Comparison of ENCODE assay signal across 16 cellular contexts in the genomic region with DNA sequence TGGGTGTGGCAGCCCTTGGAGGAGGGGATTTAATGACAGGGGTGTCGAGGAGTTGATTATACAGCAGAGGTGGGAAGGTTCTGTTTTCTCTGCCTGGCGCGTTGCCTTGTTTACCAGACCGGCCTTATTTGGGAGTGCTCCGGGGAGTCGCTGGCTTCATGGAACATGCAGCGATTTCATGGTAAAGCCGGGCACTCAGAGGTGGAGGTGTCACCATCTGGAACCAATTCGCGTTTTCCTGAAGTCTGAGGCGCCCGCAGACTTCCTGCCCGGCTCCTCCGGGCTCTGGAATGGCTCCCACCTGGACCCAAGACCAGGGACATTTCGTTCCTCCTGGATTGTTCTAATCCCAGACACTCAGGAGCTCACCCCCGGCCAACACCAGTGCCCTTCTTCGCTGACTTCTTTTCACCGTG.
DNase-seq lines count a peak whose midpoint lies in the region; ATAC-seq and TF ChIP-seq lines count a peak whose summit lies in the region.
"Had no signal": no experiment of that assay in that cellular context is flagged by ENCODE, and none has a peak within 500 bp of the region (broad histone marks: within the 10 kb centered on the region; RNA-seq: fewer than 3 reads in every experiment).

No MANE protein-coding gene starts in this region.

- H3K36me3 ChIP-seq in neural progenitor cell: no peaks in the 10 kb centered on the region
- H3K36me3 ChIP-seq: HAP-1, thyroid gland had no signal

- no peak overlapping the region for H3K4me3 ChIP-seq in neural progenitor cell
- H3K4me3 ChIP-seq: HAP-1, K562, thyroid gland had no signal

- H4K20me1 ChIP-seq in neural progenitor cell (ENCODE audit: low read depth): no peaks in the 10 kb centered on the region

- H3K9me3 Mint-ChIP-seq in brain (no peaks in the 10 kb centered on the region), neural progenitor cell (no peaks in the 10 kb centered on the region)
- H3K9me3 Mint-ChIP-seq: activated CD4-positive, alpha-beta memory T cell treated with anti-CD3 and anti-CD28 coated beads, Interleukin-2, amount 10 ng/mL, durations not matched to agents 7 days and 5 days had no signal

- ATAC-seq in HG02623 (IDR thresholded peaks at IDR 0.05; ENCODE audit: unreplicated experiment) (no peak), HG03025 (IDR thresholded peaks at IDR 0.05; ENCODE audit: low FRiP score, unreplicated experiment) (no peak)
- ATAC-seq: K562 had no signal

- no peaks in the 10 kb centered on the region for H3K9me3 ChIP-seq in neural progenitor cell (ENCODE audit: low read depth)
- H3K9me3 ChIP-seq: HAP-1, thyroid gland had no signal

- H3K4me3 Mint-ChIP-seq in brain: peak overlapping the region in 1 of 5 experiments; percentile 65
- no peak overlapping the region for H3K4me3 Mint-ChIP-seq in neural progenitor cell
- H3K4me3 Mint-ChIP-seq: activated CD4-positive, alpha-beta memory T cell treated with anti-CD3 and anti-CD28 coated beads, Interleukin-2, amount 10 ng/mL, durations not matched to agents 7 days and 5 days; activated naive CD8-positive, alpha-beta T cell had no signal

- H3K4me1 ChIP-seq in neural progenitor cell: peaks cover 25% of the 10 kb centered on the region
- H3K4me1 ChIP-seq: HAP-1 had no signal

- TF ChIP-seq CTCF in brain (conservative IDR thresholded peaks at IDR 0.05) (no peak), neural progenitor cell (IDR thresholded peaks at IDR 0.05) (no peak), GM10248 (IDR thresholded peaks at IDR 0.05; ENCODE audit: control extremely low read depth, extremely low read depth, low read depth, missing control alignments) (no peak)

- H3K79me2 ChIP-seq in neural progenitor cell (ENCODE audit: low read depth): no peaks in the 10 kb centered on the region

- CTCF ChIA-PET in GM10248 (lab: Yijun Ruan, JAX): no interaction called here

- POLR2A ChIA-PET in GM10248 (lab: Yijun Ruan, JAX): no interaction called here

- H3K27me3 ChIP-seq in neural progenitor cell: no peaks in the 10 kb centered on the region
- H3K27me3 ChIP-seq: thyroid gland had no signal

- H3K27ac Mint-ChIP-seq in brain: peak overlapping the region; percentile 11 to 96 (median 82)
- peak overlapping the region; percentile 84 for H3K27ac Mint-ChIP-seq in neural progenitor cell
- H3K27ac Mint-ChIP-seq: activated CD4-positive, alpha-beta memory T cell treated with anti-CD3 and anti-CD28 coated beads, Interleukin-2, amount 10 ng/mL, durations not matched to agents 7 days and 5 days; activated naive CD8-positive, alpha-beta T cell had no signal

- H3K36me3 Mint-ChIP-seq in brain (no peaks in the 10 kb centered on the region), neural progenitor cell (no peaks in the 10 kb centered on the region)
- H3K36me3 Mint-ChIP-seq: activated naive CD8-positive, alpha-beta T cell had no signal

- H3F3A ChIP-seq in neural progenitor cell (ENCODE audit: low read depth): no peaks in the 10 kb centered on the region

- H3K4me1 Mint-ChIP-seq in brain (peaks cover 79% of the 10 kb centered on the region), neural progenitor cell (peaks cover 58% of the 10 kb centered on the region)
- H3K4me1 Mint-ChIP-seq: activated CD4-positive, alpha-beta memory T cell treated with anti-CD3 and anti-CD28 coated beads, Interleukin-2, amount 10 ng/mL, durations not matched to agents 7 days and 5 days had no signal

- DNase-seq in DMS153 (lab: John Stamatoyannopoulos, UW) (peak; percentile 74), NCI-H146 treated with DMSO at 0.1 percent for 48 hours (lab: John Stamatoyannopoulos, UW; ENCODE audit: unreplicated experiment) (peak; percentile 27), neural progenitor cell (ENCODE audit: low spot score) (no peak), OCI-M2 (lab: John Stamatoyannopoulos, UW; ENCODE audit: unreplicated experiment) (no peak), GM10248 (ENCODE audit: extremely low spot score) (no peak)
- DNase-seq: activated CD4-positive, alpha-beta memory T cell treated with anti-CD3 and anti-CD28 coated beads, Interleukin-2, amount 10 ng/mL, durations not matched to agents 7 days and 5 days; C1 segment of cervical spinal cord; mammary epithelial cell; NCI-H82; thyroid gland had no signal

- no peak overlapping the region for H3K4me2 ChIP-seq in neural progenitor cell

- H3K9ac ChIP-seq in neural progenitor cell: no peak overlapping the region

- H3K27ac ChIP-seq in neural progenitor cell: no peak overlapping the region
- H3K27ac ChIP-seq: thyroid gland had no signal

- H3K27me3 Mint-ChIP-seq in brain (no peaks in the 10 kb centered on the region), neural progenitor cell (ENCODE audit: insufficient read depth, low read depth) (peaks cover 10% of the 10 kb centered on the region)
- H3K27me3 Mint-ChIP-seq: activated naive CD8-positive, alpha-beta T cell had no signal

- H2AFZ ChIP-seq in neural progenitor cell (replicated peaks): no peak overlapping the region

Comparison
In these comparisons a context has a peak if more than half of its experiments do, and no peak if none do; other contexts are left out.
1. DNase-seq: peak in DMS153 (single experiment) and NCI-H146 treated with DMSO at 0.1 percent for 48 hours (single experiment); none in neural progenitor cell (single experiment), OCI-M2 (single experiment) and GM10248 (single experiment).